8 cellular contexts compared by ENCODE assay signal in genomic region chr15:48112242-48112641, GRCh38. TPM values are rescaled to one million over a fixed set of nuclear protein-coding genes. Genes with fewer than 3 reads are reported as not detected.
DNase-seq lines count a peak whose midpoint lies in the region; ATAC-seq and TF ChIP-seq lines count a peak whose summit lies in the region.

No MANE protein-coding gene starts in this region.

- TF ChIP-seq POLR2A in heart left ventricle (IDR thresholded peaks at IDR 0.05): no peak

- POLR2A ChIA-PET in AG04450 (lab: Yijun Ruan, JAX) (no interaction called here), Panc1 (lab: Charles Lee) (no interaction called here)

- intact Hi-C loops in Panc1 (cut with micrococcal nuclease; ENCODE audit: unreplicated experiment): loop anchor here (5.0 kb wide), 1 partner anchor 140 kb away; no protein-coding TSS in a partner anchor
- intact Hi-C loops in heart left ventricle (cut with DNase I): loop anchor here in 6 of 10 donors (5.0 to 10.0 kb wide), 4 partner anchors 133 to 173 kb away; no protein-coding TSS in a partner anchor

- ATAC-seq in GM18907 (IDR thresholded peaks at IDR 0.05; ENCODE audit: unreplicated experiment) (peak; percentile 43), Panc1 (peak; percentile 84), heart left ventricle (peak in 2 of 4 donors; percentile 60 to 70), GM18873 (IDR thresholded peaks at IDR 0.05; ENCODE audit: low FRiP score, unreplicated experiment) (no peak)

- no TSS peak for BruUV-seq in Panc1 (replicated peaks; lab: Mats Ljungman, UMichigan)

- WGBS in heart left ventricle, 4 donors: 22 to 32% (median 25%) methylated on average over 6 of the region's 6 CpGs

- H3K36me3 ChIP-seq in Panc1 (ENCODE audit: control insufficient read depth, insufficient read depth, low read length) (no peaks in the 10 kb centered on the region), heart left ventricle (no peaks in the 10 kb centered on the region)

- no peak overlapping the region for H3K27ac ChIP-seq in AG04450 (ENCODE audit: low read depth, low read length)
- H3K27ac ChIP-seq in Panc1 (ENCODE audit: low read length): no peak overlapping the region
- no peak overlapping the region for H3K27ac ChIP-seq in heart left ventricle
- no peak overlapping the region for H3K27ac ChIP-seq in coronary artery

- TF ChIP-seq CTCF in AG04450 (IDR thresholded peaks at IDR 0.05; ENCODE audit: low read depth, low read length) (peak; percentile 62), Panc1 (IDR thresholded peaks at IDR 0.05) (peak; percentile 69), heart left ventricle (IDR thresholded peaks at IDR 0.05) (peak in 9 of 12 donors; percentile 19 to 52 (median 40)), coronary artery (IDR thresholded peaks at IDR 0.05) (no peak)

- H3K4me3 ChIP-seq in AG04450 (ENCODE audit: low read depth, low read length) (no peak overlapping the region), Panc1 (ENCODE audit: low read depth in 2 of 2, low read length in 2 of 2) (no peak overlapping the region), heart left ventricle (no peak overlapping the region), coronary artery (no peak overlapping the region)

- H3K9me3 ChIP-seq in AG04450 (ENCODE audit: control insufficient read depth, insufficient read depth, low read length) (no peaks in the 10 kb centered on the region), Panc1 (ENCODE audit: control insufficient read depth, insufficient read depth, low read depth, low read length) (no peaks in the 10 kb centered on the region), heart left ventricle (no peaks in the 10 kb centered on the region)

- CTCF ChIA-PET in AG04450 (lab: Charles Lee) (interaction anchor here (0.6 to 2.9 kb wide), 2 partner anchors 130 to 173 kb away, joined by 3 to 16 read pairs; no protein-coding TSS in a partner anchor), Panc1 (lab: Charles Lee) (interaction anchor here (0.8 kb wide), 1 partner anchor 137 kb away, joined by 3 read pairs; no protein-coding TSS in a partner anchor)

- no peaks in the 10 kb centered on the region for H3K27me3 ChIP-seq in AG04450 (ENCODE audit: control insufficient read depth, insufficient read depth, low read length)
- peaks cover 7% of the 10 kb centered on the region; the same call in 1 of the 2 replicates for H3K27me3 ChIP-seq in Panc1 (ENCODE audit: control insufficient read depth, insufficient read depth, low read length)
- H3K27me3 ChIP-seq in heart left ventricle: peaks cover 0 to 5% (median 0%) of the 10 kb centered on the region in 9 donors

- H3K4me1 ChIP-seq in Panc1 (ENCODE audit: control insufficient read depth, insufficient read depth, low read length) (no peaks in the 10 kb centered on the region), heart left ventricle (no peaks in the 10 kb centered on the region)

- in situ Hi-C loops in Panc1 (cut with HindIII; ENCODE audit: low pct_unique_long_range_greater_than_20kb, low sequenced_read_pairs): no loop called here

- DNase-seq in AG04450 (ENCODE audit: low read depth, low spot score) (no peak), Panc1 (ENCODE audit: low read depth, low spot score) (no peak), heart left ventricle (no peak), coronary artery (ENCODE audit: low spot score) (no peak), GM19238 (ENCODE audit: insufficient read length, low spot score) (no peak)
- DNase-seq in activated effector memory CD4-positive, alpha-beta T cell treated with Interleukin-2 at 50 U/mL for 16 hours: no peak

RNA-seq across cellular contexts. Expression of gene SLC24A5, which starts 8.5 kb away (rescaled TPM):
- polyA plus RNA-seq in AG04450 (2011; rRNA removed): 0.05 TPM in 1 of 2 replicates, not detected in the other
- not detected in 2 replicates for polyA minus RNA-seq in AG04450 (2011; rRNA and poly(A)+ RNA removed)
- total RNA-seq in Panc1 (2021; ENCODE audit: unreplicated experiment): not detected
- 0.35 TPM for polyA plus RNA-seq in Panc1 (2012; ENCODE audit: insufficient read length)
- not detected for total RNA-seq in heart left ventricle
- not detected for polyA plus RNA-seq in heart left ventricle
